ENCODE assay signal across 11 cellular contexts in genomic region chr16:23082161-23082788, GRCh38.
DNase-seq lines count a peak whose midpoint lies in the region; ATAC-seq and TF ChIP-seq lines count a peak whose summit lies in the region.
"Had no signal": no experiment of that assay in that cellular context is flagged by ENCODE, and none has a peak within 500 bp of the region (broad histone marks: within the 10 kb centered on the region; RNA-seq: fewer than 3 reads in every experiment).

No MANE protein-coding gene starts in this region.

- peak; percentile 14 for TF ChIP-seq CTCF in AG10803 (conservative IDR thresholded peaks at IDR 0.05; ENCODE audit: low read length)
- no peak for TF ChIP-seq CTCF in VCaP (conservative IDR thresholded peaks at IDR 0.05)
- TF ChIP-seq CTCF in left ventricle myocardium inferior (IDR thresholded peaks at IDR 0.05; ENCODE audit: borderline replicate concordance): no peak
- no peak for TF ChIP-seq CTCF in mucosa of descending colon (IDR thresholded peaks at IDR 0.05)

- no peaks in the 10 kb centered on the region for H3K27me3 ChIP-seq in left ventricle myocardium inferior (ENCODE audit: low read depth)
- H3K27me3 ChIP-seq: thyroid gland had no signal

- intact Hi-C loops in left ventricle myocardium inferior (cut with micrococcal nuclease) (no loop called here), mucosa of descending colon (cut with DNase I, micrococcal nuclease) (no loop called here)

- H3K4me1 ChIP-seq in left ventricle myocardium inferior (peaks cover 46% of the 10 kb centered on the region), mucosa of descending colon (ENCODE audit: low read depth) (no peaks in the 10 kb centered on the region)
- H3K4me1 ChIP-seq: thyroid gland had no signal

- H3K4me3 ChIP-seq in AG10803 (ENCODE audit: low read length) (no peak overlapping the region), left ventricle myocardium inferior (no peak overlapping the region), mucosa of descending colon (no peak overlapping the region)
- H3K4me3 ChIP-seq: thyroid gland had no signal

- H3K36me3 ChIP-seq in left ventricle myocardium inferior (peaks cover 56% of the 10 kb centered on the region), mucosa of descending colon (ENCODE audit: low read depth) (no peaks in the 10 kb centered on the region)

- DNase-seq in AG10803 (ENCODE audit: low read depth) (peak; percentile 56), MV-4-11 (lab: John Stamatoyannopoulos, UW) (peak; percentile 10), left ventricle myocardium inferior (no peak), AML-193 (lab: John Stamatoyannopoulos, UW) (no peak), left lobe of liver (ENCODE audit: low spot score) (no peak), mucosa of descending colon (no peak)
- DNase-seq: CD4-positive, CD25-positive, alpha-beta regulatory T cell; cerebellar nuclear complex; thyroid gland had no signal

- H3K27ac ChIP-seq in VCaP (peak overlapping the region; percentile 73), left ventricle myocardium inferior (replicated peaks) (peak overlapping the region; percentile 20)
- H3K27ac ChIP-seq: thyroid gland had no signal

- H3K9me3 ChIP-seq in left ventricle myocardium inferior (replicated peaks) (no peaks in the 10 kb centered on the region), mucosa of descending colon (no peaks in the 10 kb centered on the region)
- H3K9me3 ChIP-seq: thyroid gland had no signal

- ATAC-seq in left lobe of liver: no peak
- ATAC-seq in HG02852 (IDR thresholded peaks at IDR 0.05; ENCODE audit: unreplicated experiment): no peak
- ATAC-seq in mucosa of descending colon: no peak

Comparison
In these comparisons a context has a peak if more than half of its experiments do, and no peak if none do; other contexts are left out.
1. DNase-seq: peak in AG10803 (single experiment) and MV-4-11 (single experiment); none in left ventricle myocardium inferior (single experiment), AML-193 (0 of 2), left lobe of liver (single experiment) and mucosa of descending colon (0 of 3).